ENCODE assay signal across 8 cellular contexts in the genomic region with DNA sequence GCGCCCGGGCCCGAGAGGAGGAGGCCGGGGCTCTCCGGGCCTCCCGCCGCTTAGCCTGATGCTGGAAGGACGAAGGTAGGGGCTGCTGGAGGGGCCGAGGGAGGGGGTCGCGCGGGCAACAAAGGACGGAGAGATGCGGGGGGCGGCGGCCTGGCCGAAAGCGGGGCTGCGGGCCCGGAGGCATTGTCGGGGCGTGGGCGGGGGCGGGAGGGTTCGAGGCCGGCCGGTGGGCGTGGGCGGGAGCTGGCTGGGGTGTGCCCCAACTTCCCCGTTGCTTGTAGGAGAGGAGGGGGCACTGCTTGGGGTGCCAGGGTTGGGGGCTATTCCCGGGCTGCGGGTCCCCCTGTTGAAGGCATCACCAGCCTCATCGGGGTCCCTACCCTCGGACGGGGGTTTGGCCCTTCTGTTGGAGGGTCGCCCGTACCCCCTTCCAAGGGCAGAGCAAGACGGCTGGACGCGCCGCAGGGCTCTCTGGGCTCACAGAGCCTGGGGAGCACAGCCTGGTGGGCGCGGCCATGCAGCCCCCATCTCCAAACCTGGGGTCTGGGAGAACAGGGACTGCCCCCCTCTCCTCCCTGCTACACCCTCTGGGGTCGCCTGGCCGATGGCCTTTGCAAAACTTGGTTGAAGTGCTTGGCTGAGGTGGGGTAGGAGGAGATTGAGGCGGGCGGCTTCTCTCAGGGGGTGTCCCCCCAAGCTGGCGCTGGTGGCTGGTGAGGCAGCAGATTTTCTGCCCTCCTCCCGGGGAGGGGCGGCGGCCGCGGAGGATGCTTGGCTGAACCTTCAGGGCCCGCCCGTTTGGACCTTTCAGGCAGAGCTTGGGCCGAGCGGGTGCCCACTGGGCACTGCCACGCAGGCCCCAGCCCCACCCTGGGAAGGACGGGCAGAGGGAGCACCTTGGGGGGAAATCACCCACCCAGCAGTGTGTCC. TPM values are rescaled to one million over a fixed set of nuclear protein-coding genes. Genes with fewer than 3 reads are reported as not detected.
DNase-seq lines count a peak whose midpoint lies in the region; ATAC-seq, FAIRE-seq and TF ChIP-seq lines count a peak whose summit lies in the region.

No MANE protein-coding gene starts in this region.

- H3K36me3 Mint-ChIP-seq in GM23338 (ENCODE audit: low read depth) (no peaks in the 10 kb centered on the region; the same call in 2 of the 3 replicates), WTC11 (no peaks in the 10 kb centered on the region)

- CTCF ChIA-PET in WTC11 (lab: Charles Lee): interaction anchor here (0.6 to 7.8 kb wide), 10 partner anchors 11 to 116 kb away, joined by 3 to 108 read pairs (median 6); no protein-coding TSS in a partner anchor
- CTCF ChIA-PET in H1 (lab: Charles Lee; ENCODE audit: partially characterized antibody): interaction anchor here (0.9 to 6.8 kb wide), 8 partner anchors 13 to 111 kb away, joined by 3 to 75 read pairs (median 6); no protein-coding TSS in a partner anchor

- H3K27me3 ChIP-seq in GM23338 (ENCODE audit: insufficient read depth) (no peaks in the 10 kb centered on the region), H1 (replicated peaks in 1 of 4; ENCODE audit: control insufficient read depth in 3 of 4, extremely low read depth in 1 of 4, insufficient read depth in 3 of 4, low read length in 3 of 4) (peaks cover 0 to 4% (median 0%) of the 10 kb centered on the region in 4 experiments; a peak in 3 of 7 replicates), mononuclear cell (ENCODE audit: insufficient read depth, low read length) (no peaks in the 10 kb centered on the region), tibial nerve (no peaks in the 10 kb centered on the region)

- H3K27ac ChIP-seq in GM23338 (ENCODE audit: low read depth) (no peak overlapping the region), H1 (ENCODE audit: low read depth, low read length) (no peak overlapping the region), tibial nerve (peak overlapping the region; percentile 86 to 94 (median 90))

- H3K4me3 Mint-ChIP-seq in GM23338 (peak overlapping the region; percentile 68), WTC11 (peak overlapping the region; percentile 70)

- peak overlapping the region; percentile 32 for H3K56ac ChIP-seq in H1 (replicated peaks; ENCODE audit: insufficient read length, low read depth, low read length)

- WGBS in H1 (ENCODE audit: extremely low coverage in 1 of 2, insufficient coverage in 1 of 2, insufficient read length in 1 of 2, insufficient replicate concordance in 2 of 2, low coverage in 1 of 2, low lambda C conversion rate in 2 of 2, missing lambda C conversion rate in 1 of 2), 2 experiments: 9% methylated on average over 22 of the region's 59 CpGs; no CpG with 5 or more reads in 1 of the 2 experiments
- 0 to 2% methylated on average over 23 to 40 of the region's 59 CpGs for WGBS in tibial nerve, 2 donors

- H3K9me2 ChIP-seq in GM23338 (ENCODE audit: insufficient read depth): no peaks in the 10 kb centered on the region

- H2BK15ac ChIP-seq in H1 (ENCODE audit: low read length): no peak overlapping the region

- peaks cover 4% of the 10 kb centered on the region for H3K79me1 ChIP-seq in H1 (ENCODE audit: low read depth, low read length)

- H3K36me3 ChIP-seq in GM23338 (ENCODE audit: insufficient read depth) (no peaks in the 10 kb centered on the region), H1 (ENCODE audit: control insufficient read depth in 2 of 4, insufficient read depth in 4 of 4, low read length in 3 of 4) (no peaks in the 10 kb centered on the region), tibial nerve (no peaks in the 10 kb centered on the region)

- no peaks in the 10 kb centered on the region for H3K9me3 Mint-ChIP-seq in GM23338
- H3K9me3 Mint-ChIP-seq in WTC11: no peaks in the 10 kb centered on the region

- no peaks in the 10 kb centered on the region for H3K9me3 ChIP-seq in H1 (ENCODE audit: insufficient read depth in 2 of 2, low read depth in 1 of 2, low read length in 1 of 2)
- no peaks in the 10 kb centered on the region for H3K9me3 ChIP-seq in mononuclear cell (ENCODE audit: low read depth, low read length)
- H3K9me3 ChIP-seq in tibial nerve: no peaks in the 10 kb centered on the region

- no peak for TF ChIP-seq CTCF in AG10803 (conservative IDR thresholded peaks at IDR 0.05; ENCODE audit: low read length)
- TF ChIP-seq CTCF in GM23338 (conservative IDR thresholded peaks at IDR 0.05; ENCODE audit: low read depth in 2 of 2): no peak
- no peak for TF ChIP-seq CTCF in WTC11 (IDR thresholded peaks at IDR 0.05)
- TF ChIP-seq CTCF in H1 (IDR thresholded peaks at IDR 0.05; ENCODE audit: control extremely low read depth in 1 of 3, insufficient read depth in 1 of 3, low read depth in 1 of 3, low read length in 3 of 3): no peak
- TF ChIP-seq CTCF in tibial nerve (IDR thresholded peaks at IDR 0.05): no peak

- peaks cover 51% of the 10 kb centered on the region for H3K79me2 ChIP-seq in GM23338 (replicated peaks; ENCODE audit: insufficient read depth)
- H3K79me2 ChIP-seq in H1 (ENCODE audit: control insufficient read depth in 1 of 2, insufficient read depth in 2 of 2, low read length in 2 of 2): peaks cover 0 to 51% of the 10 kb centered on the region in 2 experiments; a peak in 2 of 4 replicates

- H2AFZ ChIP-seq in GM23338: no peak overlapping the region
- no peak overlapping the region for H2AFZ ChIP-seq in H1 (ENCODE audit: low read length)

- H4K20me1 ChIP-seq in GM23338 (replicated peaks; ENCODE audit: insufficient read depth) (peaks cover 33% of the 10 kb centered on the region), H1 (replicated peaks in 1 of 2; ENCODE audit: control insufficient read depth in 1 of 2, insufficient read depth in 2 of 2, low read length in 2 of 2) (peaks cover 6 to 19% of the 10 kb centered on the region in 2 experiments)

- DNase-seq in AG10803 (ENCODE audit: low read depth) (peak; percentile 53), GM23338 (ENCODE audit: low spot score) (peak; percentile 36), WTC11 (ENCODE audit: low spot score) (no peak), H1 (ENCODE audit: low read depth in 1 of 2, low spot score in 2 of 2) (no peak), tibial nerve (ENCODE audit: low spot score in 2 of 2) (no peak), middle frontal gyrus (ENCODE audit: extremely low spot score, low spot score) (no peak), NCI-H510A (lab: John Stamatoyannopoulos, UW) (no peak)

- TF ChIP-seq POLR2A in H1 (IDR thresholded peaks at IDR 0.05; ENCODE audit: control extremely low read depth in 1 of 2, low read depth in 2 of 2, low read length in 2 of 2) (no peak), tibial nerve (IDR thresholded peaks at IDR 0.05) (peak in 1 of 2 donors; percentile 20)

- H4K8ac ChIP-seq in H1 (ENCODE audit: extremely low read depth, insufficient read depth, low read length): peak overlapping the region; percentile 57

- H3F3A ChIP-seq in GM23338 (replicated peaks; ENCODE audit: low read depth): peaks cover 22% of the 10 kb centered on the region

- H3K4me3 ChIP-seq in AG10803 (ENCODE audit: low read length) (peak overlapping the region; percentile 88), GM23338 (peak overlapping the region; percentile 89), H1 (ENCODE audit: extremely low read depth in 1 of 4, insufficient read depth in 2 of 4, low read depth in 3 of 4, low read length in 4 of 4) (peak overlapping the region; percentile 79 to 97 (median 84)), mononuclear cell (ENCODE audit: low read length) (peak overlapping the region; percentile 50), tibial nerve (peak overlapping the region; percentile 83 to 93 (median 88))

- H3K9ac ChIP-seq in H1 (replicated peaks in 1 of 4; ENCODE audit: extremely low read depth in 1 of 4, low read depth in 3 of 4, low read length in 3 of 4): peak overlapping the region; percentile 34 to 72 (median 50)

- H2BK120ac ChIP-seq in H1 (replicated peaks; ENCODE audit: low read depth, low read length): no peak overlapping the region

- peak; percentile 14 for ATAC-seq in GM23338
- ATAC-seq in WTC11: peak; percentile 3

- no peak overlapping the region for H3K14ac ChIP-seq in H1 (ENCODE audit: insufficient read length)

- peak overlapping the region; percentile 47 for H3K4ac ChIP-seq in H1 (replicated peaks; ENCODE audit: insufficient read length, low read depth, low read length)

- POLR2A ChIA-PET in WTC11 (lab: Charles Lee): interaction anchor here (0.8 to 1.0 kb wide), 2 partner anchors 18 to 20 kb away, joined by 3 read pairs; no protein-coding TSS in a partner anchor
- POLR2A ChIA-PET in H1 (lab: Charles Lee; ENCODE audit: partially characterized antibody): interaction anchor here (0.6 to 5.4 kb wide), 12 partner anchors 11 to 151 kb away, joined by 3 to 97 read pairs (median 3); no protein-coding TSS in a partner anchor

- no peak overlapping the region for H3K23ac ChIP-seq in H1 (ENCODE audit: insufficient read length)

- FAIRE-seq in H1 (lab: Jason Lieb, UNC): no peak

- H3K23me2 ChIP-seq in H1 (ENCODE audit: low read depth, low read length): peaks cover 11% of the 10 kb centered on the region; the same call in 1 of the 2 replicates

- no peak overlapping the region for H3K27ac Mint-ChIP-seq in GM23338
- no peak overlapping the region for H3K27ac Mint-ChIP-seq in WTC11

- H4K91ac ChIP-seq in H1 (replicated peaks; ENCODE audit: insufficient read length, low read length): peak overlapping the region; percentile 59

- H3K27me3 Mint-ChIP-seq in GM23338 (ENCODE audit: insufficient read depth, low read depth, poor library complexity) (peaks cover 18% of the 10 kb centered on the region), WTC11 (ENCODE audit: low read depth) (peaks cover 5% of the 10 kb centered on the region)

- H2BK5ac ChIP-seq in H1 (ENCODE audit: low read depth, low read length): no peak overlapping the region

- H3K18ac ChIP-seq in H1 (ENCODE audit: extremely low read depth, low read length): peak overlapping the region; percentile 76

- no peak overlapping the region for H2BK20ac ChIP-seq in H1 (ENCODE audit: low read length)

- no peak overlapping the region for H2BK12ac ChIP-seq in H1 (ENCODE audit: low read depth, low read length)

- peaks cover 48% of the 10 kb centered on the region for H3K4me1 Mint-ChIP-seq in GM23338
- H3K4me1 Mint-ChIP-seq in WTC11: peaks cover 55% of the 10 kb centered on the region

- H3K4me2 ChIP-seq in GM23338: peak overlapping the region; percentile 96
- H3K4me2 ChIP-seq in H1 (ENCODE audit: insufficient read depth in 1 of 2, low read depth in 2 of 2, low read length in 2 of 2): peak overlapping the region; percentile 79 to 93

- peaks cover 46% of the 10 kb centered on the region for H3K4me1 ChIP-seq in GM23338 (ENCODE audit: insufficient read depth)
- peaks cover 9 to 45% (median 33%) of the 10 kb centered on the region in 4 experiments for H3K4me1 ChIP-seq in H1 (replicated peaks in 1 of 4; ENCODE audit: control insufficient read depth in 3 of 4, insufficient read depth in 4 of 4, low read length in 3 of 4)
- H3K4me1 ChIP-seq in mononuclear cell (ENCODE audit: insufficient read depth, low read length): peaks cover 27% of the 10 kb centered on the region
- H3K4me1 ChIP-seq in tibial nerve: peaks cover 0 to 52% (median 36%) of the 10 kb centered on the region in 4 donors

- no peak overlapping the region for H4K5ac ChIP-seq in H1 (ENCODE audit: insufficient read length, low read depth, low read length)

- TF ChIP-seq RAD21 in H1 (IDR thresholded peaks at IDR 0.05 in 1 of 2, conservative IDR thresholded peaks at IDR 0.05 in 1 of 2; ENCODE audit: low read depth in 2 of 2, low read length in 2 of 2): no peak

- TF ChIP-seq EP300 in H1 (IDR thresholded peaks at IDR 0.05; ENCODE audit: borderline replicate concordance in 1 of 2, low read depth in 2 of 2, low read length in 2 of 2) (no peak), tibial nerve (IDR thresholded peaks at IDR 0.05) (peak in 1 of 2 donors; percentile 56)

- no peak overlapping the region for H2AK5ac ChIP-seq in H1 (ENCODE audit: low read depth, low read length)

RNA-seq across cellular contexts. Expression of a gene that starts 0.7 kb away (rescaled TPM):
- 45.2 and 51.9 TPM in 2 replicates for total RNA-seq in GM23338 (2014; rRNA removed; shearing (Covaris generic))
- polyA plus RNA-seq in GM23338 (2016; fragmentation: Nextera tagmentation; extraction: Ambion mirVana) (7.2 and 8.1 TPM in 2 replicates), H1 (2011; rRNA removed) (8.3 and 13.3 TPM in 2 replicates)
- total RNA-seq in WTC11 (2021) (48.1 to 49.7 TPM (median 48.4 TPM) in 3 replicates), mononuclear cell (11.9 TPM), tibial nerve (10 to 100 TPM; 42.0 to 48.3 (median 46.3) TPM)
- total RNA-seq in H1 (2021; fragmentation: NEBNext Ultra II Directional; extraction: Animal tissue kit (Norgen Biotek cat#: 25700)): 39.8 and 41.5 TPM in 2 replicates
- 11.5 TPM for polyA plus RNA-seq in H1 (2011; cell fraction: cytosol; rRNA removed)
- 16.9 TPM for polyA plus RNA-seq in H1 (2011; cell fraction: nucleus; rRNA removed)
- polyA plus RNA-seq in H1 (2012, experiment 1 of 2): 20.3 to 37.3 TPM (median 30.6 TPM) in 4 replicates
- polyA plus RNA-seq in H1 (2012, experiment 2 of 2): 19.9 TPM
- polyA plus RNA-seq in H1 (2013, experiment 1 of 2): 21.5 TPM
- 22.1 TPM for polyA plus RNA-seq in H1 (2013, experiment 2 of 2)
- polyA minus RNA-seq in H1 (2011; rRNA and poly(A)+ RNA removed): 12.5 and 16.1 TPM in 2 replicates
- 21.2 TPM for polyA minus RNA-seq in H1 (2011; cell fraction: cytosol; rRNA and poly(A)+ RNA removed)
- 16.3 TPM for polyA minus RNA-seq in H1 (2011; cell fraction: nucleus; rRNA and poly(A)+ RNA removed)

RNA-seq across cellular contexts. Expression of a gene that starts 35.7 kb away (rescaled TPM):
- 62.4 and 75.2 TPM in 2 replicates for total RNA-seq in GM23338 (2014; rRNA removed; shearing (Covaris generic))
- 55.3 and 56.4 TPM in 2 replicates for polyA plus RNA-seq in GM23338 (2016; fragmentation: Nextera tagmentation; extraction: Ambion mirVana)
- 74.1 to 80.7 TPM (median 79.4 TPM) in 3 replicates for total RNA-seq in WTC11 (2021)
- total RNA-seq in H1 (2021; fragmentation: NEBNext Ultra II Directional; extraction: Animal tissue kit (Norgen Biotek cat#: 25700)): 85.4 and 90.5 TPM in 2 replicates
- polyA plus RNA-seq in H1 (2011; rRNA removed): 40.8 and 52.9 TPM in 2 replicates
- polyA plus RNA-seq in H1 (2011; cell fraction: cytosol; rRNA removed): 67.0 TPM
- 43.8 TPM for polyA plus RNA-seq in H1 (2011; cell fraction: nucleus; rRNA removed)
- 77.2 to 107 TPM (median 93.2 TPM) in 4 replicates for polyA plus RNA-seq in H1 (2012, experiment 1 of 2)
- 90.7 TPM for polyA plus RNA-seq in H1 (2012, experiment 2 of 2)
- 49.5 TPM for polyA plus RNA-seq in H1 (2013, experiment 1 of 2)
- 51.4 TPM for polyA plus RNA-seq in H1 (2013, experiment 2 of 2)
- 98.1 and 103 TPM in 2 replicates for polyA minus RNA-seq in H1 (2011; rRNA and poly(A)+ RNA removed)
- 54.5 TPM for polyA minus RNA-seq in H1 (2011; cell fraction: cytosol; rRNA and poly(A)+ RNA removed)
- polyA minus RNA-seq in H1 (2011; cell fraction: nucleus; rRNA and poly(A)+ RNA removed): 37.1 TPM
- total RNA-seq in mononuclear cell: 11.3 TPM
- 10 to 100 TPM in 3 of 4 donors, 1 to 10 TPM in 1; 8.4 to 25.1 (median 14.1) TPM for total RNA-seq in tibial nerve

Comparison
In these comparisons a context has a peak if more than half of its experiments do, and no peak if none do; other contexts are left out.
1. DNase-seq: peak in AG10803 (single experiment) and GM23338 (single experiment); none in WTC11 (single experiment), H1 (0 of 2), tibial nerve (0 of 2), middle frontal gyrus (single experiment) and NCI-H510A (single experiment).
2. H3K27ac ChIP-seq: peak in tibial nerve (4 of 4); none in GM23338 (single experiment) and H1 (single experiment).
3. Peak in every context shown above with its lines, with median percentiles within 50 percentile points of each other: H3K4me3 ChIP-seq.